Comparison of ENCODE assay signal across 1 cellular context in the genomic region with DNA sequence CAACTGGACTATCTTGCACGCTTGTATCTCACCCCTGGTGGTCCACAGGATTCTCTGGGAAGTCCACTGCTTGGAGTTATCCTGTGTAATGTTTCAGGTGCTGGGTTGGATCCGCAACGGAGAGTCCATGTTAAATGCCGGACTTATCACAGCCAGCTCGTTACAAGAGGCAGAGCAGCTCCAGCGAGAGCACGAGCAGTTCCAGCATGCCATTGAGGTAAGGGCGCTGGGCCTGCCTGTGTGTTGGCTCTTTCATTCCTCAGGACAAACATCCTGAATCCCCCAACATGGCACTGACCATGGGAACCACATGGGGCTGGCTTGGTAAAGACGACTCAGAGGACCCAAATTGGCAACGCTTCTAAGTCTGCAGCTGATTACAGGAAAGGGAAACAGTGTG.
TF ChIP-seq lines count a peak whose summit lies in the region.

No MANE protein-coding gene starts in this region.

TF ChIP-seq in SK-N-SH, 30 proteins besides CTCF, POLR2A, EP300 and RAD21 (continued from another document):
- TF ChIP-seq FOXM1 (IDR thresholded peaks at IDR 0.05; ENCODE audit: low read depth) = no peak
- no peak for TF ChIP-seq MEF2A (IDR thresholded peaks at IDR 0.05; ENCODE audit: borderline replicate concordance, low read depth)
- no peak for TF ChIP-seq TEAD4 (IDR thresholded peaks at IDR 0.05; ENCODE audit: borderline replicate concordance, insufficient read depth)
- no peak for TF ChIP-seq ELF1 (IDR thresholded peaks at IDR 0.05)
- TF ChIP-seq MXI1 (IDR thresholded peaks at IDR 0.05; ENCODE audit: low read depth, low read length) = no peak
- no peak for TF ChIP-seq TCF12 (IDR thresholded peaks at IDR 0.05)
- TF ChIP-seq, protein P1, sequence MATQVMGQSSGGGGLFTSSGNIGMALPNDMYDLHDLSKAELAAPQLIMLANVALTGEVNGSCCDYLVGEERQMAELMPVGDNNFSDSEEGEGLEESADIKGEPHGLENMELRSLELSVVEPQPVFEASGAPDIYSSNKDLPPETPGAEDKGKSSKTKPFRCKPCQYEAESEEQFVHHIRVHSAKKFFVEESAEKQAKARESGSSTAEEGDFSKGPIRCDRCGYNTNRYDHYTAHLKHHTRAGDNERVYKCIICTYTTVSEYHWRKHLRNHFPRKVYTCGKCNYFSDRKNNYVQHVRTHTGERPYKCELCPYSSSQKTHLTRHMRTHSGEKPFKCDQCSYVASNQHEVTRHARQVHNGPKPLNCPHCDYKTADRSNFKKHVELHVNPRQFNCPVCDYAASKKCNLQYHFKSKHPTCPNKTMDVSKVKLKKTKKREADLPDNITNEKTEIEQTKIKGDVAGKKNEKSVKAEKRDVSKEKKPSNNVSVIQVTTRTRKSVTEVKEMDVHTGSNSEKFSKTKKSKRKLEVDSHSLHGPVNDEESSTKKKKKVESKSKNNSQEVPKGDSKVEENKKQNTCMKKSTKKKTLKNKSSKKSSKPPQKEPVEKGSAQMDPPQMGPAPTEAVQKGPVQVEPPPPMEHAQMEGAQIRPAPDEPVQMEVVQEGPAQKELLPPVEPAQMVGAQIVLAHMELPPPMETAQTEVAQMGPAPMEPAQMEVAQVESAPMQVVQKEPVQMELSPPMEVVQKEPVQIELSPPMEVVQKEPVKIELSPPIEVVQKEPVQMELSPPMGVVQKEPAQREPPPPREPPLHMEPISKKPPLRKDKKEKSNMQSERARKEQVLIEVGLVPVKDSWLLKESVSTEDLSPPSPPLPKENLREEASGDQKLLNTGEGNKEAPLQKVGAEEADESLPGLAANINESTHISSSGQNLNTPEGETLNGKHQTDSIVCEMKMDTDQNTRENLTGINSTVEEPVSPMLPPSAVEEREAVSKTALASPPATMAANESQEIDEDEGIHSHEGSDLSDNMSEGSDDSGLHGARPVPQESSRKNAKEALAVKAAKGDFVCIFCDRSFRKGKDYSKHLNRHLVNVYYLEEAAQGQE (IDR thresholded peaks at IDR 0.05; ENCODE audit: low read depth, low read length) = no peak
- TF ChIP-seq, protein P2, sequence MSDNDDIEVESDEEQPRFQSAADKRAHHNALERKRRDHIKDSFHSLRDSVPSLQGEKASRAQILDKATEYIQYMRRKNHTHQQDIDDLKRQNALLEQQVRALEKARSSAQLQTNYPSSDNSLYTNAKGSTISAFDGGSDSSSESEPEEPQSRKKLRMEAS (IDR thresholded peaks at IDR 0.05; ENCODE audit: low read depth) = no peak
- TF ChIP-seq, protein P3, sequence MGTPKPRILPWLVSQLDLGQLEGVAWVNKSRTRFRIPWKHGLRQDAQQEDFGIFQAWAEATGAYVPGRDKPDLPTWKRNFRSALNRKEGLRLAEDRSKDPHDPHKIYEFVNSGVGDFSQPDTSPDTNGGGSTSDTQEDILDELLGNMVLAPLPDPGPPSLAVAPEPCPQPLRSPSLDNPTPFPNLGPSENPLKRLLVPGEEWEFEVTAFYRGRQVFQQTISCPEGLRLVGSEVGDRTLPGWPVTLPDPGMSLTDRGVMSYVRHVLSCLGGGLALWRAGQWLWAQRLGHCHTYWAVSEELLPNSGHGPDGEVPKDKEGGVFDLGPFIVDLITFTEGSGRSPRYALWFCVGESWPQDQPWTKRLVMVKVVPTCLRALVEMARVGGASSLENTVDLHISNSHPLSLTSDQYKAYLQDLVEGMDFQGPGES (IDR thresholded peaks at IDR 0.05; ENCODE audit: low read depth, low read length) = no peak
- TF ChIP-seq TAF1 (IDR thresholded peaks at IDR 0.05; ENCODE audit: borderline replicate concordance, low read depth, low read length) = no peak
TF ChIP-seq in SK-N-SH: peak in this region for 0.
